8 cellular contexts compared by ENCODE assay signal in the genomic region with DNA sequence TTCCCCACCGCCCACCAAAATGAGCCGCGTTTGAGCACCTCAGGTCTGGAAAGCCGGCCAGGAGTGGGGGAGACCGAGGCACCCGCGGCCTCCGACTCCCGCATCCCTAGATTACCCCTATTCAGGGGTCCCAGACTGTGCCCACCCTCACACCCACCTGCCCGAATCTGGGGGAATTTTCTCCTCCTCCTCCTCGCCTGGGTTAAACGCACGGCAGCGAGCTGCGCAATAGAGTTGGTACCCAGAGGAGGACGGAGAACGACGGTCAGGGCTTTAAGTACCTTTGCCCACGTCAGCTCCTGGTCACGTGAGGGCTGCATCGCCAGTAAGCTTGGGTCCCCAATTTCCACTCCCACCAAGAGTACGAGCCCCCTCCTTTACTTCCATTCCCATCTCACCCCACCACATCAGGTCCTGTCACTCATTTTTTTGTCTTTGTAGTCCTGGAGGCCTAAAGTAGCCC. TPM values are rescaled to one million over a fixed set of nuclear protein-coding genes. Genes with fewer than 3 reads are reported as not detected.
DNase-seq lines count a peak whose midpoint lies in the region; FAIRE-seq and TF ChIP-seq lines count a peak whose summit lies in the region.

A gene (minus strand): TSS at position 250 of the 463 bp plus-strand sequence. CDS start 2,262 bp downstream, outside the sequence.

- H3K27ac Mint-ChIP-seq in activated naive CD4-positive, alpha-beta T cell treated with anti-CD3 and anti-CD28 coated beads, Interleukin-2, amount 50 U/mL, for 24 hours: no peak within 1 kb of the TSS
- H3K27ac Mint-ChIP-seq in neural crest cell (ENCODE audit: unreplicated experiment): no peak within 1 kb of the TSS

- H3K4me1 Mint-ChIP-seq in activated naive CD4-positive, alpha-beta T cell treated with anti-CD3 and anti-CD28 coated beads, Interleukin-2, amount 50 U/mL, for 24 hours: peaks cover 26% of the 10 kb centered on the region
- H3K4me1 Mint-ChIP-seq in neural crest cell: peaks cover 15% of the 10 kb centered on the region

- no peaks in the 10 kb centered on the region for H3K27me3 Mint-ChIP-seq in activated naive CD4-positive, alpha-beta T cell treated with anti-CD3 and anti-CD28 coated beads, Interleukin-2, amount 50 U/mL, for 24 hours
- no peaks in the 10 kb centered on the region for H3K27me3 Mint-ChIP-seq in neural crest cell (ENCODE audit: low read depth)

- no peaks in the 10 kb centered on the region for H3K36me3 Mint-ChIP-seq in activated naive CD4-positive, alpha-beta T cell treated with anti-CD3 and anti-CD28 coated beads, Interleukin-2, amount 50 U/mL, for 24 hours
- H3K36me3 Mint-ChIP-seq in neural crest cell (ENCODE audit: low read depth): no peaks in the 10 kb centered on the region

- peak in 11 of 14 donors; percentile 10 to 79 (median 23) for DNase-seq in C1 segment of cervical spinal cord (lab: John Stamatoyannopoulos, UW)
- DNase-seq in GM19239 (ENCODE audit: insufficient read length, low spot score): peak; percentile 8
- DNase-seq in NCI-H1105 (lab: John Stamatoyannopoulos, UW): peak; percentile 57
- DNase-seq in glomerular visceral epithelial cell (ENCODE audit: extremely low spot score): peak; percentile 12
- DNase-seq in neural crest cell (ENCODE audit: low read depth, low spot score): peak; percentile 10
- DNase-seq in D341Med (ENCODE audit: low spot score): no peak
- DNase-seq in GM19238 (ENCODE audit: insufficient read length, low spot score): no peak

- no peaks in the 10 kb centered on the region for H3K9me3 Mint-ChIP-seq in activated naive CD4-positive, alpha-beta T cell treated with anti-CD3 and anti-CD28 coated beads, Interleukin-2, amount 50 U/mL, for 24 hours
- peaks cover 4% of the 10 kb centered on the region for H3K9me3 Mint-ChIP-seq in neural crest cell

- FAIRE-seq in GM19239 (lab: Jason Lieb, UNC): peak; percentile 64

- H3K4me3 Mint-ChIP-seq in activated naive CD4-positive, alpha-beta T cell treated with anti-CD3 and anti-CD28 coated beads, Interleukin-2, amount 50 U/mL, for 24 hours: peak within 1 kb of the TSS; percentile 82
- peak within 1 kb of the TSS; percentile 93 for H3K4me3 Mint-ChIP-seq in neural crest cell

- TF ChIP-seq CTCF in neural crest cell (conservative IDR thresholded peaks at IDR 0.05): no peak

RNA-seq across cellular contexts. Expression of the gene that starts here (rescaled TPM):
- total RNA-seq in neural crest cell: 79.9 and 85.6 TPM in 2 replicates

Comparison
In these comparisons a context has a peak if more than half of its experiments do, and no peak if none do; other contexts are left out.
1. DNase-seq: peak in C1 segment of cervical spinal cord (11 of 14), GM19239 (single experiment), NCI-H1105 (single experiment), glomerular visceral epithelial cell (single experiment) and neural crest cell (single experiment); none in D341Med (single experiment) and GM19238 (single experiment).